8 cellular contexts compared by ENCODE assay signal in genomic region chr2:127701651-127702394, GRCh38. TPM values are rescaled to one million over a fixed set of nuclear protein-coding genes. Genes with fewer than 3 reads are reported as not detected.
A peak's percentile ranks its signal among the peaks of the same experiment; 100 is the strongest.
DNase-seq lines count a peak whose midpoint lies in the region; ATAC-seq and TF ChIP-seq lines count a peak whose summit lies in the region.

No MANE protein-coding gene starts in this region.

- ATAC-seq in GM18861 (IDR thresholded peaks at IDR 0.05; ENCODE audit: unreplicated experiment): peak; percentile 33
- peak; percentile 36 for ATAC-seq in HG03066 (IDR thresholded peaks at IDR 0.05; ENCODE audit: low read depth, unreplicated experiment)

- CTCF ChIA-PET in AG04449 (lab: Yijun Ruan, JAX): interaction anchor here (0.9 to 2.5 kb wide), 7 partner anchors 9 to 111 kb away, joined by 3 to 8 read pairs (median 4); no protein-coding TSS in a partner anchor

- no peaks in the 10 kb centered on the region for H3K36me3 ChIP-seq in kidney epithelial cell (ENCODE audit: control insufficient read depth, insufficient read depth, low read length)

- H3K27me3 ChIP-seq in kidney epithelial cell (ENCODE audit: control insufficient read depth, insufficient read depth, low read length): no peaks in the 10 kb centered on the region

- H3K4me3 ChIP-seq in AG04449 (ENCODE audit: low read depth, low read length): peak overlapping the region; percentile 83
- peak overlapping the region; percentile 58 for H3K4me3 ChIP-seq in kidney epithelial cell (ENCODE audit: low read depth, low read length)

- TF ChIP-seq CTCF in AG04449 (IDR thresholded peaks at IDR 0.05; ENCODE audit: insufficient read depth, low read length, missing control alignments) (peak; percentile 36), kidney epithelial cell (IDR thresholded peaks at IDR 0.05; ENCODE audit: insufficient read depth, low read length, poor library complexity, severe bottlenecking) (no peak)

- DNase-seq in AG04449 (ENCODE audit: low read depth, low spot score) (no peak), NCI-H2196 (lab: John Stamatoyannopoulos, UW; ENCODE audit: unreplicated experiment) (peak; percentile 63), kidney epithelial cell (ENCODE audit: low read depth) (peak; percentile 21)
- peak; percentile 51 to 73 (median 67) for DNase-seq in activated CD4-positive, CD25-positive, alpha-beta regulatory T cell (lab: John Stamatoyannopoulos, UW)
- DNase-seq in central memory CD4-positive, alpha-beta T cell: peak; percentile 82
- DNase-seq in stimulated activated CD4-positive, alpha-beta T cell treated with anti-CD3 and anti-CD28 coated beads, Interleukin-15, amount 100 ng/mL, for 48 hours (ENCODE audit: low read depth in 2 of 2): peak; percentile 67

- POLR2A ChIA-PET in AG04449 (lab: Yijun Ruan, JAX): interaction anchor here (0.6 to 1.3 kb wide), 4 partner anchors 9 to 30 kb away, joined by 3 to 4 read pairs (median 4); no protein-coding TSS in a partner anchor

RNA-seq across cellular contexts. Expression of gene SFT2D3, which starts 0.5 kb away (rescaled TPM):
- 7.1 and 8.7 TPM in 2 replicates for total RNA-seq in kidney epithelial cell

RNA-seq across cellular contexts. Expression of gene LIMS2, which starts 26.5 kb away (rescaled TPM):
- total RNA-seq in kidney epithelial cell: 2.3 and 4.2 TPM in 2 replicates

RNA-seq across cellular contexts. Expression of gene GPR17, which starts 55.9 kb away (rescaled TPM):
- 0.14 TPM in 1 of 2 replicates, not detected in the other for total RNA-seq in kidney epithelial cell
